ENCODE assay signal across 17 cellular contexts in genomic region chr10:73809061-73809818, GRCh38. TPM values are rescaled to one million over a fixed set of nuclear protein-coding genes. Genes with fewer than 3 reads are reported as not detected.
DNase-seq lines count a peak whose midpoint lies in the region; ATAC-seq, FAIRE-seq and TF ChIP-seq lines count a peak whose summit lies in the region.
"Had no signal": no experiment of that assay in that cellular context is flagged by ENCODE, and none has a peak within 500 bp of the region (broad histone marks: within the 10 kb centered on the region; RNA-seq: fewer than 3 reads in every experiment).

No MANE protein-coding gene starts in this region.

- CTCF ChIA-PET in activated CD4-positive, alpha-beta T cell treated with anti-CD3 and anti-CD28 coated beads for 36 hours (lab: Charles Lee): interaction anchor here (0.6 to 1.6 kb wide), 8 partner anchors 10 to 452 kb away, joined by 3 to 5 read pairs (median 3); a partner anchor contains a TSS
- CTCF ChIA-PET in HEK293T (lab: Yijun Ruan, JAX): interaction anchor here (0.9 kb wide), 1 partner anchor 35 kb away, joined by 8 read pairs; no protein-coding TSS in a partner anchor

- no peaks in the 10 kb centered on the region for H3K9me3 Mint-ChIP-seq in activated CD4-positive, alpha-beta T cell treated with anti-CD3 and anti-CD28 coated beads for 36 hours (ENCODE audit: low read depth)
- no peaks in the 10 kb centered on the region for H3K9me3 Mint-ChIP-seq in stimulated activated naive B cell treated with anti-CD40 and anti-IgM and Interleukin-4, amounts not matched to agents 10 μg/mL and 1 μg/mL and 100 μg/mL, for 72 hours

- H2AFZ ChIP-seq in Loucy (ENCODE audit: low read length): no peak overlapping the region
- no peak overlapping the region for H2AFZ ChIP-seq in osteoblast (ENCODE audit: low read length)

- no peak overlapping the region for H3K9ac ChIP-seq in Loucy (ENCODE audit: low read depth, low read length, poor library complexity, severe bottlenecking)

- peaks cover 36% of the 10 kb centered on the region; the same call in 1 of the 2 replicates for H3K36me3 ChIP-seq in Loucy (ENCODE audit: insufficient read depth, low read length)
- H3K36me3 ChIP-seq in bronchial epithelial cell (ENCODE audit: control insufficient read depth, insufficient read depth, low read length): peaks cover 17% of the 10 kb centered on the region
- peaks cover 46% of the 10 kb centered on the region for H3K36me3 ChIP-seq in osteoblast (ENCODE audit: insufficient read depth, low read length)

- no peak for DNase-seq in activated CD4-positive, alpha-beta T cell treated with anti-CD3 and anti-CD28 coated beads for 36 hours
- DNase-seq in activated CD4-positive, alpha-beta T cell treated with anti-CD3 and anti-CD28 coated beads, Interleukin-2, amount 50 U/mL, for 4 hours: no peak
- DNase-seq in bronchial epithelial cell (ENCODE audit: low read depth): no peak
- peak; percentile 71 for DNase-seq in osteoblast (ENCODE audit: insufficient read length, low spot score, missing footprints)
- no peak for DNase-seq in HEK293T (ENCODE audit: extremely low spot score)
- no peak for DNase-seq in stimulated activated naive B cell treated with anti-CD40 and anti-IgM and Interleukin-4, amounts not matched to agents 10 μg/mL and 1 μg/mL and 100 μg/mL, for 72 hours
- DNase-seq: activated CD8-positive, alpha-beta memory T cell treated with anti-CD3 and anti-CD28 coated beads, Interleukin-2, amount 50 U/mL, for 4 hours; heart left ventricle; left cardiac atrium; NCI-H2227 treated with DMSO at 0.1 percent for 48 hours; tibial artery had no signal

- peaks cover 50% of the 10 kb centered on the region for H3K4me1 Mint-ChIP-seq in activated CD4-positive, alpha-beta T cell treated with anti-CD3 and anti-CD28 coated beads for 36 hours
- H3K4me1 Mint-ChIP-seq in stimulated activated naive B cell treated with anti-CD40 and anti-IgM and Interleukin-4, amounts not matched to agents 10 μg/mL and 1 μg/mL and 100 μg/mL, for 72 hours: peaks cover 25 to 43% of the 10 kb centered on the region in 2 donors

- H3K4me3 Mint-ChIP-seq in activated CD4-positive, alpha-beta T cell treated with anti-CD3 and anti-CD28 coated beads for 36 hours: peak overlapping the region; percentile 78
- no peak overlapping the region for H3K4me3 Mint-ChIP-seq in stimulated activated naive B cell treated with anti-CD40 and anti-IgM and Interleukin-4, amounts not matched to agents 10 μg/mL and 1 μg/mL and 100 μg/mL, for 72 hours

- peaks cover 26% of the 10 kb centered on the region; the same call in 1 of the 2 replicates for H3K79me2 ChIP-seq in Loucy (ENCODE audit: insufficient read depth, low read length)
- peaks cover 42% of the 10 kb centered on the region for H3K79me2 ChIP-seq in osteoblast (ENCODE audit: insufficient read depth, low read length)

- H3K27me3 ChIP-seq in Loucy (ENCODE audit: insufficient read depth, low read length, poor library complexity, severe bottlenecking) (no peaks in the 10 kb centered on the region), bronchial epithelial cell (ENCODE audit: control insufficient read depth, insufficient read depth, low read length) (no peaks in the 10 kb centered on the region), osteoblast (ENCODE audit: insufficient read depth, low read length) (no peaks in the 10 kb centered on the region)
- H3K27me3 ChIP-seq: heart left ventricle, tibial artery had no signal

- no peaks in the 10 kb centered on the region for H3K9me3 ChIP-seq in Loucy (ENCODE audit: insufficient read depth, low read depth, low read length)
- H3K9me3 ChIP-seq in osteoblast (ENCODE audit: low read depth, low read length): no peaks in the 10 kb centered on the region
- H3K9me3 ChIP-seq: heart left ventricle, tibial artery had no signal

- ATAC-seq in activated CD4-positive, alpha-beta T cell treated with anti-CD3 and anti-CD28 coated beads for 36 hours: no peak
- no peak for ATAC-seq in GM19395 (IDR thresholded peaks at IDR 0.05; ENCODE audit: unreplicated experiment)
- ATAC-seq in stimulated activated naive B cell treated with anti-CD40 and anti-IgM and Interleukin-4, amounts not matched to agents 10 μg/mL and 1 μg/mL and 100 μg/mL, for 72 hours (replicated peaks): no peak
- ATAC-seq: heart left ventricle, left cardiac atrium had no signal

- POLR2A ChIA-PET in activated CD4-positive, alpha-beta T cell treated with anti-CD3 and anti-CD28 coated beads for 36 hours (lab: Charles Lee): interaction anchor here (0.6 to 2.3 kb wide), 12 partner anchors 8 to 78 kb away, joined by 3 to 9 read pairs (median 3); a partner anchor contains a TSS
- POLR2A ChIA-PET in HEK293T (lab: Yijun Ruan, JAX): interaction anchor here (1.2 to 1.6 kb wide), 2 partner anchors 23 to 27 kb away, joined by 5 read pairs; partner anchors contain the start of gene CHCHD1

- FAIRE-seq in bronchial epithelial cell (lab: Jason Lieb, UNC): peak; percentile 64
- FAIRE-seq: A204.1, GM19239, H1 had no signal

- H3K4me2 ChIP-seq in Loucy (ENCODE audit: low read depth, low read length, poor library complexity, severe bottlenecking) (peak overlapping the region; percentile 20), osteoblast (ENCODE audit: insufficient read depth, low read length) (no peak overlapping the region)

- intact Hi-C loops in activated CD4-positive, alpha-beta T cell treated with anti-CD3 and anti-CD28 coated beads for 36 hours (cut with DNase I, micrococcal nuclease): no loop called here

- H3K4me1 ChIP-seq in Loucy (ENCODE audit: insufficient read depth, low read length, poor library complexity, severe bottlenecking) (peaks cover 25% of the 10 kb centered on the region), osteoblast (ENCODE audit: insufficient read depth, low read length) (peaks cover 2% of the 10 kb centered on the region)

- peaks cover 10% of the 10 kb centered on the region; the same call in 1 of the 2 replicates for H3F3A ChIP-seq in Loucy (ENCODE audit: low read depth)

- no peaks in the 10 kb centered on the region for H3K9me2 ChIP-seq in Loucy (replicated peaks; ENCODE audit: low read depth, low read length)

- peak overlapping the region; percentile 4 for H3K27ac ChIP-seq in osteoblast (ENCODE audit: low read depth, low read length)
- H3K27ac ChIP-seq: epithelial cell of prostate, tibial artery had no signal

- peaks cover 49% of the 10 kb centered on the region for H3K36me3 Mint-ChIP-seq in activated CD4-positive, alpha-beta T cell treated with anti-CD3 and anti-CD28 coated beads for 36 hours (ENCODE audit: low read depth)
- peaks cover 47 to 48% of the 10 kb centered on the region in 2 donors for H3K36me3 Mint-ChIP-seq in stimulated activated naive B cell treated with anti-CD40 and anti-IgM and Interleukin-4, amounts not matched to agents 10 μg/mL and 1 μg/mL and 100 μg/mL, for 72 hours

- no peaks in the 10 kb centered on the region for H3K27me3 Mint-ChIP-seq in activated CD4-positive, alpha-beta T cell treated with anti-CD3 and anti-CD28 coated beads for 36 hours
- no peaks in the 10 kb centered on the region for H3K27me3 Mint-ChIP-seq in stimulated activated naive B cell treated with anti-CD40 and anti-IgM and Interleukin-4, amounts not matched to agents 10 μg/mL and 1 μg/mL and 100 μg/mL, for 72 hours

- no peak for TF ChIP-seq CTCF in Loucy (conservative IDR thresholded peaks at IDR 0.05; ENCODE audit: low read length)
- TF ChIP-seq CTCF in bronchial epithelial cell (IDR thresholded peaks at IDR 0.05; ENCODE audit: insufficient read depth, low read length, severe bottlenecking): no peak
- no peak for TF ChIP-seq CTCF in osteoblast (IDR thresholded peaks at IDR 0.05; ENCODE audit: extremely low read depth, low read depth, low read length)

- H3K27ac Mint-ChIP-seq in activated CD4-positive, alpha-beta T cell treated with anti-CD3 and anti-CD28 coated beads for 36 hours: peak overlapping the region; percentile 91
- no peak overlapping the region for H3K27ac Mint-ChIP-seq in stimulated activated naive B cell treated with anti-CD40 and anti-IgM and Interleukin-4, amounts not matched to agents 10 μg/mL and 1 μg/mL and 100 μg/mL, for 72 hours

- peaks cover 10% of the 10 kb centered on the region for H4K20me1 ChIP-seq in Loucy (ENCODE audit: insufficient read depth, low read length, poor library complexity, severe bottlenecking)
- H4K20me1 ChIP-seq in osteoblast (ENCODE audit: insufficient read depth, low read length): peaks cover 18% of the 10 kb centered on the region

- H3K4me3 ChIP-seq in Loucy (ENCODE audit: low read length, poor library complexity, severe bottlenecking): no peak overlapping the region
- no peak overlapping the region for H3K4me3 ChIP-seq in bronchial epithelial cell (ENCODE audit: low read depth, low read length)
- H3K4me3 ChIP-seq in osteoblast (ENCODE audit: insufficient read depth, low read length): no peak overlapping the region

TF ChIP-seq in HEK293T, 16 proteins besides CTCF, POLR2A, EP300 and RAD21 (continues in another document):
- no peak for TF ChIP-seq LEF1 (IDR thresholded peaks at IDR 0.05; ENCODE audit: borderline replicate concordance)
- no peak for TF ChIP-seq BHLHE40 (IDR thresholded peaks at IDR 0.05; ENCODE audit: borderline replicate concordance)
- TF ChIP-seq HDGF (IDR thresholded peaks at IDR 0.05; ENCODE audit: borderline replicate concordance): no peak
- no peak for TF ChIP-seq ELF4 (IDR thresholded peaks at IDR 0.05)
- TF ChIP-seq ARNT (IDR thresholded peaks at IDR 0.05): no peak
- TF ChIP-seq CTBP1 (IDR thresholded peaks at IDR 0.05; ENCODE audit: borderline replicate concordance): no peak
- TF ChIP-seq PKNOX1 (IDR thresholded peaks at IDR 0.05): no peak
- no peak for TF ChIP-seq FOXA1 (IDR thresholded peaks at IDR 0.05)
- TF ChIP-seq SUZ12 (IDR thresholded peaks at IDR 0.05): no peak
- TF ChIP-seq NFRKB (IDR thresholded peaks at IDR 0.05): no peak
- no peak for TF ChIP-seq TARDBP (IDR thresholded peaks at IDR 0.05)

RNA-seq across cellular contexts. Expression of gene NDST2, which starts 2.2 kb away (rescaled TPM):
- 10 to 100 TPM; 54.7 to 65.0 TPM for total RNA-seq in activated CD4-positive, alpha-beta T cell treated with anti-CD3 and anti-CD28 coated beads for 36 hours
- total RNA-seq in bronchial epithelial cell (5.3 and 10.2 TPM in 2 replicates), osteoblast (30.4 and 35.8 TPM in 2 replicates)

RNA-seq across cellular contexts. Expression of gene ZSWIM8, which starts 23.8 kb away (rescaled TPM):
- total RNA-seq in activated CD4-positive, alpha-beta T cell treated with anti-CD3 and anti-CD28 coated beads for 36 hours: 10 to 100 TPM; 40.1 to 67.3 TPM
- 27.1 and 43.1 TPM in 2 replicates for total RNA-seq in bronchial epithelial cell
- total RNA-seq in osteoblast: 63.1 and 76.7 TPM in 2 replicates

RNA-seq across cellular contexts. Expression of gene CHCHD1, which starts 27.4 kb away (rescaled TPM):
- total RNA-seq in activated CD4-positive, alpha-beta T cell treated with anti-CD3 and anti-CD28 coated beads for 36 hours: 10 to 100 TPM; 12.7 to 37.1 TPM
- total RNA-seq in bronchial epithelial cell (13.2 and 25.1 TPM in 2 replicates), osteoblast (11.2 and 12.7 TPM in 2 replicates)
